Comparison of ENCODE assay signal across 20 cellular contexts in the genomic region with DNA sequence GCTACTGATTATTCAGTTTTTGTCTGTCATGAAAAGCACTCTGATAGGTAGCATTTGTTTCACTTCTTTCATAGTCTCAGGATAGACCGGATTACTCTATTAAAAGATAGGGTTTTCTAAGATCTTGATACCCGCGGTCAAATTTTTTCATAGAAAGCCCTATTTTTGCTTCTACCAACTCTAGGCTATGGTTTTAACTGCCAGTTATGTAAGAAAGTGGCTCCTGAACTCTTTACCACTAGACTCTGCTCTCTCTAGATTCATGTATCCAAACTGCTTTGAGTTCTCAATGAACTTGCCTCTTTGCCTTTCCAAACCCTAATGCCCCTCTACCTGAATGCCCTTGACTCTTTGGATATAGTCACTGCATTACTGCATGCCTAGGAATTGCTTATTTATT.
"Had no signal": no experiment of that assay in that cellular context is flagged by ENCODE, and none has a peak within 500 bp of the region (broad histone marks: within the 10 kb centered on the region; RNA-seq: fewer than 3 reads in every experiment).

No MANE protein-coding gene starts in this region.

- ATAC-seq: gastrocnemius medialis; left ventricle myocardium superior; naive thymus-derived CD4-positive, alpha-beta T cell; sciatic nerve had no signal

- H3K27me3 ChIP-seq: colonic mucosa, esophagus muscularis mucosa, gastrocnemius medialis, stomach, transverse colon had no signal

- H3K4me3 ChIP-seq: colonic mucosa, esophagus muscularis mucosa, gastrocnemius medialis, lung, stomach, thoracic aorta, transverse colon had no signal

- DNase-seq: colonic mucosa; effector CD4-positive, alpha-beta T cell; gastrocnemius medialis; glutamatergic neuron; islet precursor cell; left ventricle myocardium superior; mesendoderm; naive thymus-derived CD4-positive, alpha-beta T cell; posterior cingulate gyrus; stimulated activated CD4-positive, alpha-beta T cell treated with anti-CD3 and anti-CD28 coated beads, Interleukin-2, amount 100 ng/mL, for 24 hours; stimulated activated CD4-positive, alpha-beta T cell treated with anti-CD3 and anti-CD28 coated beads, Interleukin-4, amount 100 ng/mL, for 4 hours; stimulated activated naive CD4-positive, alpha-beta T cell; stomach; substantia nigra; transverse colon had no signal

- H3K9me3 ChIP-seq: colonic mucosa, esophagus muscularis mucosa, gastrocnemius medialis, stomach, thoracic aorta, transverse colon had no signal

- H3K4me1 ChIP-seq: colonic mucosa had no signal

- H3K27ac ChIP-seq: colonic mucosa, epithelial cell of prostate, esophagus muscularis mucosa, gastrocnemius medialis, stomach, thoracic aorta, transverse colon had no signal

- H3K36me3 ChIP-seq: colonic mucosa, esophagus muscularis mucosa, gastrocnemius medialis, stomach, thoracic aorta, transverse colon had no signal

- H3K9me3 Mint-ChIP-seq: naive thymus-derived CD4-positive, alpha-beta T cell had no signal

- H3K27me3 Mint-ChIP-seq: naive thymus-derived CD4-positive, alpha-beta T cell had no signal
